1 cellular context compared by ENCODE assay signal in genomic region chr17:73155410-73156165, GRCh38.
TF ChIP-seq lines count a peak whose summit lies in the region.

No MANE protein-coding gene starts in this region.

TF ChIP-seq in GM12878, 131 proteins besides CTCF, POLR2A, EP300 and RAD21 (continued from another document):
- TF ChIP-seq NKRF (conservative IDR thresholded peaks at IDR 0.05) (no peak), RFX5 (IDR thresholded peaks at IDR 0.05; ENCODE audit: low read depth, low read length) (no peak), TCF7 (IDR thresholded peaks at IDR 0.05; ENCODE audit: borderline replicate concordance) (no peak)
